Comparison of ENCODE assay signal across 16 cellular contexts in genomic region chr5:141916522-141916921, GRCh38. TPM values are rescaled to one million over a fixed set of nuclear protein-coding genes. Genes with fewer than 3 reads are reported as not detected.
A peak's percentile ranks its signal among the peaks of the same experiment; 100 is the strongest.
DNase-seq lines count a peak whose midpoint lies in the region; ATAC-seq and TF ChIP-seq lines count a peak whose summit lies in the region.
"Had no signal": no experiment of that assay in that cellular context is flagged by ENCODE, and none has a peak within 500 bp of the region (broad histone marks: within the 10 kb centered on the region; RNA-seq: fewer than 3 reads in every experiment).

No MANE protein-coding gene starts in this region.

- TF ChIP-seq CTCF in DOHH2 (IDR thresholded peaks at IDR 0.05; ENCODE audit: low read depth, low read length, poor library complexity, severe bottlenecking) (no peak), osteoblast (IDR thresholded peaks at IDR 0.05; ENCODE audit: extremely low read depth, low read depth, low read length) (no peak)

- H3K4me3 ChIP-seq in DOHH2 (ENCODE audit: low read length) = peak overlapping the region; percentile 2; the same call in 1 of the 2 replicates
- H3K4me3 ChIP-seq in osteoblast (ENCODE audit: insufficient read depth, low read length) = no peak overlapping the region
- H3K4me3 ChIP-seq: MG63 had no signal

- peak overlapping the region in 2 of 3 donors; percentile 2 to 27 for H3K27ac Mint-ChIP-seq in IgD-negative memory B cell
- peak overlapping the region; percentile 66 for H3K27ac Mint-ChIP-seq in dendritic cell treated with granulocyte-macrophage colony-stimulating factor and Interleukin-4, amounts not matched to agents 40 ng/mL and 50 ng/mL, for 4 days
- H3K27ac Mint-ChIP-seq: CD8-positive, alpha-beta T cell had no signal

- H3K4me3 Mint-ChIP-seq in IgD-negative memory B cell = peak overlapping the region in 3 of 4 donors; percentile 11 to 75 (median 70)
- H3K4me3 Mint-ChIP-seq in dendritic cell treated with granulocyte-macrophage colony-stimulating factor and Interleukin-4, amounts not matched to agents 40 ng/mL and 50 ng/mL, for 4 days = peak overlapping the region; percentile 7
- H3K4me3 Mint-ChIP-seq: CD8-positive, alpha-beta T cell had no signal

- H3K4me2 ChIP-seq in DOHH2 (ENCODE audit: low read length) (peak overlapping the region; percentile 52), osteoblast (ENCODE audit: insufficient read depth, low read length) (no peak overlapping the region)
- H3K4me2 ChIP-seq: KMS-11 had no signal

- 0 out of 2 replicates have a peak, but pooled peaks cover 8% of the 10 kb centered on the region for H3F3A ChIP-seq in DOHH2 (ENCODE audit: control insufficient read depth, insufficient read depth)

- H3K79me2 ChIP-seq in DOHH2 (ENCODE audit: control insufficient read depth, low read length) (no peaks in the 10 kb centered on the region), osteoblast (ENCODE audit: insufficient read depth, low read length) (no peaks in the 10 kb centered on the region)

- H3K9me3 Mint-ChIP-seq in IgD-negative memory B cell = no peaks in the 10 kb centered on the region
- H3K9me3 Mint-ChIP-seq in dendritic cell treated with granulocyte-macrophage colony-stimulating factor and Interleukin-4, amounts not matched to agents 40 ng/mL and 50 ng/mL, for 4 days = no peaks in the 10 kb centered on the region
- H3K9me3 Mint-ChIP-seq: CD8-positive, alpha-beta T cell had no signal

- H3K4me1 ChIP-seq in DOHH2 (ENCODE audit: control insufficient read depth, low read length) = peaks cover 33% of the 10 kb centered on the region
- H3K4me1 ChIP-seq in osteoblast (ENCODE audit: insufficient read depth, low read length) = peaks cover 7% of the 10 kb centered on the region

- peaks cover 29 to 42% (median 32%) of the 10 kb centered on the region in 3 donors for H3K4me1 Mint-ChIP-seq in IgD-negative memory B cell
- peaks cover 65% of the 10 kb centered on the region for H3K4me1 Mint-ChIP-seq in dendritic cell treated with granulocyte-macrophage colony-stimulating factor and Interleukin-4, amounts not matched to agents 40 ng/mL and 50 ng/mL, for 4 days (ENCODE audit: low read depth)

- H3K36me3 Mint-ChIP-seq in IgD-negative memory B cell = no peaks in the 10 kb centered on the region
- no peaks in the 10 kb centered on the region for H3K36me3 Mint-ChIP-seq in dendritic cell treated with granulocyte-macrophage colony-stimulating factor and Interleukin-4, amounts not matched to agents 40 ng/mL and 50 ng/mL, for 4 days (ENCODE audit: low read depth)
- H3K36me3 Mint-ChIP-seq: CD8-positive, alpha-beta T cell had no signal

- H3K27me3 Mint-ChIP-seq in IgD-negative memory B cell = peaks cover 7% of the 10 kb centered on the region
- peaks cover 31% of the 10 kb centered on the region for H3K27me3 Mint-ChIP-seq in dendritic cell treated with granulocyte-macrophage colony-stimulating factor and Interleukin-4, amounts not matched to agents 40 ng/mL and 50 ng/mL, for 4 days

- no peaks in the 10 kb centered on the region for H3K9me2 ChIP-seq in DOHH2 (replicated peaks; ENCODE audit: control insufficient read depth, low read length)

- H3K27me3 ChIP-seq in DOHH2 (ENCODE audit: control insufficient read depth, low read length) = peaks cover 12% of the 10 kb centered on the region
- H3K27me3 ChIP-seq in osteoblast (ENCODE audit: insufficient read depth, low read length) = peaks cover 36% of the 10 kb centered on the region
- H3K27me3 ChIP-seq: BE2C, MG63 had no signal

- H4K20me1 ChIP-seq in DOHH2 (ENCODE audit: control insufficient read depth, insufficient read depth, low read depth, low read length) = no peaks in the 10 kb centered on the region
- H4K20me1 ChIP-seq in osteoblast (ENCODE audit: insufficient read depth, low read length) = no peaks in the 10 kb centered on the region

- intact Hi-C loops in dendritic cell treated with granulocyte-macrophage colony-stimulating factor and Interleukin-4, amounts not matched to agents 40 ng/mL and 50 ng/mL, for 4 days (cut with micrococcal nuclease) = no loop called here

- no peak overlapping the region for H3K27ac ChIP-seq in DOHH2 (ENCODE audit: low read depth, low read length)
- no peak overlapping the region for H3K27ac ChIP-seq in osteoblast (ENCODE audit: low read depth, low read length)
- H3K27ac ChIP-seq: KMS-11 had no signal

- DNase-seq in activated naive CD4-positive, alpha-beta T cell treated with anti-CD3 and anti-CD28 coated beads, Interleukin-2, amount 50 U/mL, for 16 hours = no peak
- no peak for DNase-seq in A172 (ENCODE audit: low spot score)
- DNase-seq in osteoblast (ENCODE audit: insufficient read length, low spot score, missing footprints) = no peak
- no peak for DNase-seq in SHP77 (lab: John Stamatoyannopoulos, UW)
- DNase-seq: MG63, NCI-H1105 treated with DMSO at 0.1 percent for 48 hours, NCI-H2029, NCI-H524 had no signal

- ATAC-seq in GM19395 (IDR thresholded peaks at IDR 0.05; ENCODE audit: unreplicated experiment) = peak; percentile 57
- ATAC-seq: CD8-positive, alpha-beta T cell had no signal

- no peak overlapping the region for H2AFZ ChIP-seq in osteoblast (ENCODE audit: low read length)

- H3K9me3 ChIP-seq in DOHH2 (ENCODE audit: control insufficient read depth, insufficient read depth, low read length) = no peaks in the 10 kb centered on the region
- H3K9me3 ChIP-seq in osteoblast (ENCODE audit: low read depth, low read length) = no peaks in the 10 kb centered on the region
- H3K9me3 ChIP-seq: BE2C, MG63 had no signal

- H3K36me3 ChIP-seq in DOHH2 (ENCODE audit: control insufficient read depth, low read length) (no peaks in the 10 kb centered on the region), osteoblast (ENCODE audit: insufficient read depth, low read length) (no peaks in the 10 kb centered on the region)
- H3K36me3 ChIP-seq: BE2C, MG63 had no signal

RNA-seq across cellular contexts. Expression of gene DELE1, which starts 7.1 kb away (rescaled TPM):
- polyA plus RNA-seq in IgD-negative memory B cell = 32.3 TPM
- total RNA-seq in A172 (2014; rRNA removed; shearing (Covaris generic)) = 18.2 and 37.0 TPM in 2 replicates
- 50.1 and 52.1 TPM in 2 replicates for total RNA-seq in osteoblast

RNA-seq across cellular contexts. Expression of gene PCDH1, which starts 38.3 kb away (rescaled TPM):
- polyA plus RNA-seq in IgD-negative memory B cell = 0.10 TPM
- 7.2 and 7.4 TPM in 2 replicates for total RNA-seq in A172 (2014; rRNA removed; shearing (Covaris generic))
- 0.29 and 1.4 TPM in 2 replicates for total RNA-seq in osteoblast

RNA-seq across cellular contexts. Expression of gene PCDH12, which starts 41.5 kb away (rescaled TPM):
- polyA plus RNA-seq in IgD-negative memory B cell = 0.29 TPM
- 0.07 TPM in 1 of 2 replicates, not detected in the other for total RNA-seq in A172 (2014; rRNA removed; shearing (Covaris generic))
- under 0.01 TPM in 1 of 2 replicates, not detected in the other for total RNA-seq in osteoblast
- total RNA-seq: CD8-positive, alpha-beta T cell; SK-MEL-5 had no signal

RNA-seq across cellular contexts. Expression of gene RNF14, which starts 52.4 kb away (rescaled TPM):
- polyA plus RNA-seq in IgD-negative memory B cell = 29.4 TPM
- 123 and 139 TPM in 2 replicates for total RNA-seq in A172 (2014; rRNA removed; shearing (Covaris generic))
- 69.0 and 90.8 TPM in 2 replicates for total RNA-seq in osteoblast
